In the genomic region with DNA sequence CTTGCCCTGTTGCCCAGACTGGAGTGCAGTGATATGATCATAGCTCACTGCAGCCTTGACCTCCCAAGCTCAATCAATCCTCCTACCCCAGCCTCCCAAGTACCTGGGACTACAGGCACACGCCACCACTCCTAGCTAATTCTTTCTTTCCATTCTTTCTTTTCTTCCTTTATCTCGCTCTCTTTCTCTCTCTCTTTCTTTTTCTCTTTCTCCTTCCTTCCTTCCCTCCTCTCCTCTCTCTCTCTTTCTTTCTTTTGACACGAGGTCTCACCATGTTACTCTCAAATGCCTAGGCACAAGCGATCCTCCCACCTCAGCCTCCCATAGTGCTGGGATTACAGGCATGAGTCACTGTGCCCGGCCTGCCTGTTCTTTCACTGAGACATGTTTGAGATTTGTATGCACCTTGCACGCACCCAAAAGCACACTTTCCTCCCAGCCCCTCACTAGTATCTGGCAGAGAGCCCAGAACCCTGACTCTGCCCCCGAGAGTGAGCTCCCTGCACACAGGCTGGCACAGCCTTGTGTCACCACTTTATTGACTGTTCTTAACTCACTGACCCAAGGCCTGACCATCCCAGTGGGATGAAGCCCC, we compare ENCODE assay signal across 8 cellular contexts. TPM values are rescaled to one million over a fixed set of nuclear protein-coding genes. Genes with fewer than 3 reads are reported as not detected.
A peak's percentile ranks its signal among the peaks of the same experiment; 100 is the strongest.
DNase-seq lines count a peak whose midpoint lies in the region; ATAC-seq, FAIRE-seq and TF ChIP-seq lines count a peak whose summit lies in the region.

No MANE protein-coding gene starts in this region.

- no peak overlapping the region for H3K4me3 ChIP-seq in neural progenitor cell

- H3K9me3 Mint-ChIP-seq in activated T-helper 17 cell treated with anti-CD3 and anti-CD28 coated beads, Interleukin-2, amount 50 U/mL, for 72 hours: no peaks in the 10 kb centered on the region
- H3K9me3 Mint-ChIP-seq in neural progenitor cell: no peaks in the 10 kb centered on the region

- H3K4me1 ChIP-seq in neural progenitor cell: peaks cover 15% of the 10 kb centered on the region

- TF ChIP-seq CTCF in neural progenitor cell (IDR thresholded peaks at IDR 0.05): no peak

- peak overlapping the region; percentile 97 for H3K27ac Mint-ChIP-seq in activated T-helper 17 cell treated with anti-CD3 and anti-CD28 coated beads, Interleukin-2, amount 50 U/mL, for 72 hours
- H3K27ac Mint-ChIP-seq in neural progenitor cell: no peak overlapping the region

- peak; percentile 72 for DNase-seq in COLO668 (lab: John Stamatoyannopoulos, UW; ENCODE audit: unreplicated experiment)
- peak; percentile 52 for DNase-seq in NCI-H1105 treated with DMSO at 0.1 percent for 48 hours (lab: John Stamatoyannopoulos, UW)
- DNase-seq in stimulated activated CD4-positive, alpha-beta T cell treated with anti-CD3 and anti-CD28 coated beads, TNF-alpha, amount 100 ng/mL, for 1 hour (ENCODE audit: low read depth in 3 of 3, low spot score in 1 of 3): peak in 2 of 3 donors; percentile 44 to 55
- no peak for DNase-seq in NOMO-1 treated with DMSO at 0.1 percent for 48 hours (lab: John Stamatoyannopoulos, UW; ENCODE audit: unreplicated experiment)
- no peak for DNase-seq in urothelium cell line (ENCODE audit: low spot score)
- no peak for DNase-seq in neural progenitor cell (ENCODE audit: low spot score)

- H2AFZ ChIP-seq in neural progenitor cell (replicated peaks): no peak overlapping the region

- peaks cover 27% of the 10 kb centered on the region for H3K27me3 ChIP-seq in neural progenitor cell

- H3K36me3 Mint-ChIP-seq in activated T-helper 17 cell treated with anti-CD3 and anti-CD28 coated beads, Interleukin-2, amount 50 U/mL, for 72 hours (ENCODE audit: low read depth): peaks cover 100% of the 10 kb centered on the region
- no peaks in the 10 kb centered on the region for H3K36me3 Mint-ChIP-seq in neural progenitor cell

- no peak overlapping the region for H3K27ac ChIP-seq in neural progenitor cell

- H3K27me3 Mint-ChIP-seq in activated T-helper 17 cell treated with anti-CD3 and anti-CD28 coated beads, Interleukin-2, amount 50 U/mL, for 72 hours: no peaks in the 10 kb centered on the region
- peaks cover 17% of the 10 kb centered on the region for H3K27me3 Mint-ChIP-seq in neural progenitor cell (ENCODE audit: insufficient read depth, low read depth)

- H3F3A ChIP-seq in neural progenitor cell (ENCODE audit: low read depth): no peaks in the 10 kb centered on the region

- no peaks in the 10 kb centered on the region for H4K20me1 ChIP-seq in neural progenitor cell (ENCODE audit: low read depth)

- FAIRE-seq in urothelium cell line (lab: Jason Lieb, UNC): no peak

- H3K4me3 Mint-ChIP-seq in activated T-helper 17 cell treated with anti-CD3 and anti-CD28 coated beads, Interleukin-2, amount 50 U/mL, for 72 hours: peak overlapping the region; percentile 88
- no peak overlapping the region for H3K4me3 Mint-ChIP-seq in neural progenitor cell

- no peaks in the 10 kb centered on the region for H3K79me2 ChIP-seq in neural progenitor cell (ENCODE audit: low read depth)

- no peak overlapping the region for H3K4me2 ChIP-seq in neural progenitor cell

- H3K9me3 ChIP-seq in neural progenitor cell (ENCODE audit: low read depth): no peaks in the 10 kb centered on the region

- peaks cover 40% of the 10 kb centered on the region for H3K4me1 Mint-ChIP-seq in activated T-helper 17 cell treated with anti-CD3 and anti-CD28 coated beads, Interleukin-2, amount 50 U/mL, for 72 hours
- H3K4me1 Mint-ChIP-seq in neural progenitor cell: peaks cover 22% of the 10 kb centered on the region

- no peaks in the 10 kb centered on the region for H3K36me3 ChIP-seq in neural progenitor cell

- ATAC-seq in GM21447 (IDR thresholded peaks at IDR 0.05; ENCODE audit: unreplicated experiment): peak; percentile 92
- peak; percentile 59 for ATAC-seq in activated T-helper 17 cell treated with anti-CD3 and anti-CD28 coated beads, Interleukin-2, amount 50 U/mL, for 72 hours (replicated peaks)

- no peak overlapping the region for H3K9ac ChIP-seq in neural progenitor cell

RNA-seq across cellular contexts. Expression of a gene that starts 56.8 kb away (rescaled TPM):
- total RNA-seq in activated T-helper 17 cell treated with anti-CD3 and anti-CD28 coated beads, Interleukin-2, amount 50 U/mL, for 72 hours: 100 to 1,000 TPM; 254 to 438 TPM
- total RNA-seq in neural progenitor cell (ENCODE audit: low replicate concordance): not detected in 2 replicates

Comparison
In these comparisons a context has a peak if more than half of its experiments do, and no peak if none do; other contexts are left out.
1. DNase-seq: peak in COLO668 (single experiment), NCI-H1105 treated with DMSO at 0.1 percent for 48 hours (single experiment) and stimulated activated CD4-positive, alpha-beta T cell treated with anti-CD3 and anti-CD28 coated beads, TNF-alpha, amount 100 ng/mL, for 1 hour (2 of 3); none in NOMO-1 treated with DMSO at 0.1 percent for 48 hours (single experiment), urothelium cell line (single experiment) and neural progenitor cell (single experiment).
2. RNA of a gene that starts 56.8 kb away (total RNA-seq): 254 to 438 TPM in activated T-helper 17 cell treated with anti-CD3 and anti-CD28 coated beads, Interleukin-2, amount 50 U/mL, for 72 hours; not detected in neural progenitor cell; every median in the first group is over 100 times any median in the second.